In the genomic region with DNA sequence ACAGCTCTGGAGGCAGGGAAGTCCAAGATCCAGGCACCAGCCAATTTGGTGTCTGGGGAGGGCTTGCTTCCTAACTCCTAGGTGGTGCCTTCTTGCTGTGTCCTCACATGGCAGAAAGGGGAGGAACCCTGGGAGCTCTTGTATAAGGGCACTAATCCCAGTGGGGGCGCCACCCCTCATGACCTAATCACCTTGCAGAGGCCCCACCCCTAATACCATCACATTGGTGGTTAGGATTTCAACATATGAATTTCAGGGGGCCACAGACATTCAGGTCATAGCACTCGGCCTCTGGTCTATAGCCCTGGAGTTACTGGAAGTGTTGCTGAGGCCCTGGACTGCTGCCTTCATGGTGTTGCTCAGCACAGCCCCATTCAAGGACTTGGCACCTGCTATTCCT, we compare ENCODE assay signal across 26 cellular contexts. TPM values are rescaled to one million over a fixed set of nuclear protein-coding genes. Genes with fewer than 3 reads are reported as not detected.
DNase-seq lines count a peak whose midpoint lies in the region; ATAC-seq and TF ChIP-seq lines count a peak whose summit lies in the region.
"Had no signal": no experiment of that assay in that cellular context is flagged by ENCODE, and none has a peak within 500 bp of the region (broad histone marks: within the 10 kb centered on the region; RNA-seq: fewer than 3 reads in every experiment).

No MANE protein-coding gene starts in this region.

- no peaks in the 10 kb centered on the region for H3K79me2 ChIP-seq in DND-41 (ENCODE audit: insufficient read depth, low read length)

- H3K4me1 ChIP-seq in DND-41 (ENCODE audit: insufficient read depth, low read length), result no peaks in the 10 kb centered on the region
- H3K4me1 ChIP-seq in Panc1 (ENCODE audit: control insufficient read depth, insufficient read depth, low read length), result no peaks in the 10 kb centered on the region
- H3K4me1 ChIP-seq: testis, uterus had no signal

- in situ Hi-C loops in Panc1 (cut with HindIII; ENCODE audit: low pct_unique_long_range_greater_than_20kb, low sequenced_read_pairs), result no loop called here

- TF ChIP-seq CTCF in AG10803 (conservative IDR thresholded peaks at IDR 0.05; ENCODE audit: low read length) (no peak), DND-41 (IDR thresholded peaks at IDR 0.05; ENCODE audit: borderline replicate concordance, extremely low read depth, low read length, poor library complexity, severe bottlenecking) (no peak), Panc1 (IDR thresholded peaks at IDR 0.05) (no peak)

- H2AFZ ChIP-seq in DND-41 (ENCODE audit: low read depth, low read length), result no peak overlapping the region

- intact Hi-C loops in Panc1 (cut with micrococcal nuclease; ENCODE audit: unreplicated experiment), result no loop called here
- intact Hi-C loops in posterior vena cava (cut with DNase I), result no loop called here

- ATAC-seq in DND-41 (ENCODE audit: insufficient read depth, low read depth) (peak; percentile 57; the same call in 2 of the 3 replicates), Panc1 (peak; percentile 69; the same call in 1 of the 2 replicates), esophagus mucosa (peak; percentile 41)
- ATAC-seq: GM12878; left ventricle myocardium superior; naive thymus-derived CD8-positive, alpha-beta T cell; Right ventricle myocardium inferior had no signal

- H3K27ac ChIP-seq in DND-41 (ENCODE audit: low read length), result no peak overlapping the region
- H3K27ac ChIP-seq in Panc1 (ENCODE audit: low read length), result no peak overlapping the region
- H3K27ac ChIP-seq: dorsolateral prefrontal cortex, testis, uterus, WERI-Rb-1 had no signal

- POLR2A ChIA-PET in Panc1 (lab: Charles Lee), result no interaction called here

- DNase-seq in AG10803 (ENCODE audit: low read depth) (peak; percentile 36), DND-41 (peak; percentile 15), Panc1 (ENCODE audit: low read depth, low spot score) (no peak), cerebellar nuclear complex (lab: John Stamatoyannopoulos, UW) (no peak), RKO (ENCODE audit: low spot score) (no peak), posterior vena cava (ENCODE audit: low spot score) (no peak)
- DNase-seq: activated CD4-positive, alpha-beta T cell treated with anti-CD3 and anti-CD28 coated beads, Interleukin-2, amount 50 U/mL, for 4 hours; activated naive CD8-positive, alpha-beta T cell treated with anti-CD3 and anti-CD28 coated beads, Interleukin-2, amount 10 ng/mL, durations not matched to agents 7 days and 5 days; Calu3; dorsolateral prefrontal cortex; EL; GOT3; islet precursor cell; left ventricle myocardium superior; midbrain; naive thymus-derived CD8-positive, alpha-beta T cell; NCI-H1417; NCI-H2081 treated with DMSO at 0.1 percent for 48 hours; NCI-H748 treated with DMSO at 0.1 percent for 48 hours; stimulated activated naive CD4-positive, alpha-beta T cell; testis; uterus; WERI-Rb-1 had no signal

- CTCF ChIA-PET in Panc1 (lab: Charles Lee), result no interaction called here

- no peak overlapping the region for H3K9ac ChIP-seq in DND-41 (ENCODE audit: low read depth, low read length)

- H3K9me3 ChIP-seq in DND-41 (ENCODE audit: insufficient read depth, low read length, severe bottlenecking) (no peaks in the 10 kb centered on the region), Panc1 (ENCODE audit: control insufficient read depth, insufficient read depth, low read depth, low read length) (no peaks in the 10 kb centered on the region)
- H3K9me3 ChIP-seq: testis, uterus had no signal

- no peaks in the 10 kb centered on the region for H4K20me1 ChIP-seq in DND-41 (ENCODE audit: insufficient read depth, low read length)

- no peak overlapping the region for H3K4me2 ChIP-seq in DND-41 (ENCODE audit: insufficient read depth, low read length)

- no peak overlapping the region for H3K4me3 ChIP-seq in AG10803 (ENCODE audit: low read length)
- no peak overlapping the region for H3K4me3 ChIP-seq in DND-41 (ENCODE audit: low read depth in 1 of 2, low read length in 2 of 2)
- H3K4me3 ChIP-seq in Panc1 (ENCODE audit: low read depth in 2 of 2, low read length in 2 of 2), result no peak overlapping the region
- H3K4me3 ChIP-seq: dorsolateral prefrontal cortex, GM12878, testis, uterus had no signal

- H3K36me3 ChIP-seq in DND-41 (ENCODE audit: insufficient read depth, low read length), result peaks cover 67% of the 10 kb centered on the region
- peaks cover 9% of the 10 kb centered on the region; the same call in 1 of the 2 replicates for H3K36me3 ChIP-seq in Panc1 (ENCODE audit: control insufficient read depth, insufficient read depth, low read length)
- H3K36me3 ChIP-seq: uterus had no signal

- no TSS peak for BruUV-seq in Panc1 (replicated peaks; lab: Mats Ljungman, UMichigan)

- H3K27me3 ChIP-seq in DND-41 (ENCODE audit: insufficient read depth, low read length, poor library complexity) (no peaks in the 10 kb centered on the region), Panc1 (ENCODE audit: control insufficient read depth, insufficient read depth, low read length) (no peaks in the 10 kb centered on the region)
- H3K27me3 ChIP-seq: dorsolateral prefrontal cortex, testis, uterus had no signal

RNA-seq across cellular contexts. Expression of gene PSMD9, which starts 14.6 kb away (rescaled TPM):
- total RNA-seq in Panc1 (2021; ENCODE audit: unreplicated experiment) (62.7 TPM), esophagus mucosa (48.7 TPM), posterior vena cava (10 to 100 TPM; 37.9 to 42.1 TPM)
- polyA plus RNA-seq in Panc1 (2012; ENCODE audit: insufficient read length), result 109 TPM

RNA-seq across cellular contexts. Expression of gene CFAP251, which starts 15.2 kb away (rescaled TPM):
- 4.2 TPM for total RNA-seq in Panc1 (2021; ENCODE audit: unreplicated experiment)
- 3.3 TPM for polyA plus RNA-seq in Panc1 (2012; ENCODE audit: insufficient read length)
- 18.3 TPM for total RNA-seq in esophagus mucosa
- total RNA-seq in posterior vena cava, result 1 to 10 TPM in 1 of 2 donors, under 1 TPM in 1; 0.65 to 1.9 TPM

RNA-seq across cellular contexts. Expression of gene HPD, which starts 44.5 kb away (rescaled TPM):
- total RNA-seq in Panc1 (2021; ENCODE audit: unreplicated experiment) (0.51 TPM), esophagus mucosa (0.28 TPM), posterior vena cava (10 to 100 TPM in 1 of 2 donors, 1 to 10 TPM in 1; 5.6 to 17.4 TPM)
- 0.57 TPM for polyA plus RNA-seq in Panc1 (2012; ENCODE audit: insufficient read length)
- total RNA-seq: activated naive CD8-positive, alpha-beta T cell treated with anti-CD3 and anti-CD28 coated beads, Interleukin-2, amount 10 ng/mL, durations not matched to agents 7 days and 5 days; Calu3; naive thymus-derived CD8-positive, alpha-beta T cell had no signal
- polyA plus RNA-seq: naive thymus-derived CD8-positive, alpha-beta T cell had no signal

Comparison
In these comparisons a context has a peak if more than half of its experiments do, and no peak if none do; other contexts are left out.
1. DNase-seq: peak in AG10803 (single experiment) and DND-41 (single experiment); none in Panc1 (single experiment), cerebellar nuclear complex (0 of 2), RKO (single experiment) and posterior vena cava (single experiment).
2. Peak in every context shown above with its lines, with median percentiles within 50 percentile points of each other: ATAC-seq.